20 cellular contexts compared by ENCODE assay signal in genomic region chr4:7915875-7916242, GRCh38. TPM values are rescaled to one million over a fixed set of nuclear protein-coding genes. Genes with fewer than 3 reads are reported as not detected.
DNase-seq lines count a peak whose midpoint lies in the region; ATAC-seq, FAIRE-seq and TF ChIP-seq lines count a peak whose summit lies in the region.
"Had no signal": no experiment of that assay in that cellular context is flagged by ENCODE, and none has a peak within 500 bp of the region (broad histone marks: within the 10 kb centered on the region; RNA-seq: fewer than 3 reads in every experiment).

No MANE protein-coding gene starts in this region.

- H2BK120ac ChIP-seq in H1 (replicated peaks; ENCODE audit: low read depth, low read length) = no peak overlapping the region

- H3K36me3 ChIP-seq in H1 (ENCODE audit: control insufficient read depth in 2 of 4, insufficient read depth in 4 of 4, low read length in 3 of 4) = no peaks in the 10 kb centered on the region

- no peak for DNase-seq in activated naive CD4-positive, alpha-beta T cell treated with anti-CD3 and anti-CD28 coated beads, Interleukin-2, amount 50 U/mL, for 72 hours (ENCODE audit: low spot score in 2 of 2)
- DNase-seq in activated naive CD4-positive, alpha-beta T cell treated with Interleukin-2 at 50 U/mL for 16 hours = no peak
- DNase-seq in Jurkat, Clone E6-1 (ENCODE audit: low read depth, low spot score) = peak; percentile 26
- no peak for DNase-seq in H1 (ENCODE audit: low read depth in 1 of 2, low spot score in 2 of 2)
- no peak for DNase-seq in stimulated activated effector memory CD8-positive, alpha-beta T cell treated with anti-CD3 and anti-CD28 coated beads, Interleukin-12 subunit alpha, Interleukin-12 subunit beta, amount 100 ng/mL, for 72 hours (ENCODE audit: low spot score in 2 of 2)
- no peak for DNase-seq in SHP77 treated with DMSO at 0.1 percent for 48 hours (lab: John Stamatoyannopoulos, UW)
- DNase-seq: BE2C; CD4-positive, CD25-positive, alpha-beta regulatory T cell; COR-L47; DMS 273 treated with DMSO at 0.1 percent for 48 hours; HCEC 1CT; NCI-H1092 treated with DMSO at 0.1 percent for 48 hours; NCI-H146; NCI-H2081; NCI-H446 treated with DMSO at 0.1 percent for 48 hours; Right ventricle myocardium superior had no signal

- POLR2A ChIA-PET in H1 (lab: Charles Lee; ENCODE audit: partially characterized antibody) = interaction anchor here (1.0 kb wide), 1 partner anchor 15 kb away, joined by 4 read pairs; no protein-coding TSS in a partner anchor

- peaks cover 0 to 27% of the 10 kb centered on the region in 2 donors for H3K36me3 Mint-ChIP-seq in activated naive CD4-positive, alpha-beta T cell treated with anti-CD3 and anti-CD28 coated beads, Interleukin-2, amount 50 U/mL, for 72 hours
- H3K36me3 Mint-ChIP-seq in stimulated activated effector memory CD8-positive, alpha-beta T cell treated with anti-CD3 and anti-CD28 coated beads, Interleukin-12 subunit alpha, Interleukin-12 subunit beta, amount 100 ng/mL, for 72 hours = no peaks in the 10 kb centered on the region
- H3K36me3 Mint-ChIP-seq: CD4-positive, CD25-positive, alpha-beta regulatory T cell had no signal

- TF ChIP-seq POLR2A in H1 (IDR thresholded peaks at IDR 0.05; ENCODE audit: control extremely low read depth in 1 of 2, low read depth in 2 of 2, low read length in 2 of 2) = no peak

- H3K27ac Mint-ChIP-seq in activated naive CD4-positive, alpha-beta T cell treated with anti-CD3 and anti-CD28 coated beads, Interleukin-2, amount 50 U/mL, for 72 hours = peak overlapping the region; percentile 61 to 66
- peak overlapping the region; percentile 78 for H3K27ac Mint-ChIP-seq in stimulated activated effector memory CD8-positive, alpha-beta T cell treated with anti-CD3 and anti-CD28 coated beads, Interleukin-12 subunit alpha, Interleukin-12 subunit beta, amount 100 ng/mL, for 72 hours

- no peak overlapping the region for H4K5ac ChIP-seq in H1 (ENCODE audit: insufficient read length, low read depth, low read length)

- no peak overlapping the region for H2AFZ ChIP-seq in H1 (ENCODE audit: low read length)

- TF ChIP-seq RAD21 in H1 (IDR thresholded peaks at IDR 0.05 in 1 of 2, conservative IDR thresholded peaks at IDR 0.05 in 1 of 2; ENCODE audit: low read depth in 2 of 2, low read length in 2 of 2) = no peak

- no peak overlapping the region for H2BK12ac ChIP-seq in H1 (ENCODE audit: low read depth, low read length)

- TF ChIP-seq CTCF in H1 (IDR thresholded peaks at IDR 0.05; ENCODE audit: control extremely low read depth in 1 of 3, insufficient read depth in 1 of 3, low read depth in 1 of 3, low read length in 3 of 3) = no peak

- H3K27me3 ChIP-seq in H1 (replicated peaks in 1 of 4; ENCODE audit: control insufficient read depth in 3 of 4, extremely low read depth in 1 of 4, insufficient read depth in 3 of 4, low read length in 3 of 4) = no peaks in the 10 kb centered on the region
- H3K27me3 ChIP-seq: BE2C had no signal

- H3K23ac ChIP-seq in H1 (ENCODE audit: insufficient read length) = no peak overlapping the region

- H4K20me1 ChIP-seq in H1 (replicated peaks in 1 of 2; ENCODE audit: control insufficient read depth in 1 of 2, insufficient read depth in 2 of 2, low read length in 2 of 2) = no peaks in the 10 kb centered on the region

- no peak overlapping the region for H3K27ac ChIP-seq in H1 (ENCODE audit: low read depth, low read length)

- H3K9ac ChIP-seq in H1 (replicated peaks in 1 of 4; ENCODE audit: extremely low read depth in 1 of 4, low read depth in 3 of 4, low read length in 3 of 4) = no peak overlapping the region

- H3K4me1 Mint-ChIP-seq in stimulated activated effector memory CD8-positive, alpha-beta T cell treated with anti-CD3 and anti-CD28 coated beads, Interleukin-12 subunit alpha, Interleukin-12 subunit beta, amount 100 ng/mL, for 72 hours = peaks cover 42% of the 10 kb centered on the region

- no peaks in the 10 kb centered on the region for H3K9me3 Mint-ChIP-seq in activated naive CD4-positive, alpha-beta T cell treated with anti-CD3 and anti-CD28 coated beads, Interleukin-2, amount 50 U/mL, for 72 hours
- H3K9me3 Mint-ChIP-seq in stimulated activated effector memory CD8-positive, alpha-beta T cell treated with anti-CD3 and anti-CD28 coated beads, Interleukin-12 subunit alpha, Interleukin-12 subunit beta, amount 100 ng/mL, for 72 hours = no peaks in the 10 kb centered on the region
- H3K9me3 Mint-ChIP-seq: CD4-positive, CD25-positive, alpha-beta regulatory T cell had no signal

- no peak overlapping the region for H4K8ac ChIP-seq in H1 (ENCODE audit: extremely low read depth, insufficient read depth, low read length)

- H3K9me3 ChIP-seq in H1 (ENCODE audit: insufficient read depth in 2 of 2, low read depth in 1 of 2, low read length in 1 of 2) = no peaks in the 10 kb centered on the region; a peak in 1 of 4 replicates
- H3K9me3 ChIP-seq: BE2C had no signal

- no peaks in the 10 kb centered on the region for H3K23me2 ChIP-seq in H1 (ENCODE audit: low read depth, low read length)

- H2BK5ac ChIP-seq in H1 (ENCODE audit: low read depth, low read length) = no peak overlapping the region

- no peak overlapping the region for H4K91ac ChIP-seq in H1 (replicated peaks; ENCODE audit: insufficient read length, low read length)

- H3K4me3 Mint-ChIP-seq in stimulated activated effector memory CD8-positive, alpha-beta T cell treated with anti-CD3 and anti-CD28 coated beads, Interleukin-12 subunit alpha, Interleukin-12 subunit beta, amount 100 ng/mL, for 72 hours = no peak overlapping the region

- peaks cover 9% of the 10 kb centered on the region; the same call in 1 of the 2 replicates for H3K79me1 ChIP-seq in H1 (ENCODE audit: low read depth, low read length)

- H2BK15ac ChIP-seq in H1 (ENCODE audit: low read length) = no peak overlapping the region

- H2AK5ac ChIP-seq in H1 (ENCODE audit: low read depth, low read length) = no peak overlapping the region

- peaks cover 0 to 54% of the 10 kb centered on the region in 2 experiments; a peak in 2 of 4 replicates for H3K79me2 ChIP-seq in H1 (ENCODE audit: control insufficient read depth in 1 of 2, insufficient read depth in 2 of 2, low read length in 2 of 2)

- CTCF ChIA-PET in H1 (lab: Charles Lee; ENCODE audit: partially characterized antibody) = interaction anchor here (1.0 to 3.1 kb wide), 5 partner anchors 11 to 95 kb away, joined by 3 to 12 read pairs (median 7); no protein-coding TSS in a partner anchor

- no peak for ATAC-seq in activated naive CD4-positive, alpha-beta T cell treated with anti-CD3 and anti-CD28 coated beads, Interleukin-2, amount 50 U/mL, for 72 hours
- no peak for ATAC-seq in stimulated activated effector memory CD8-positive, alpha-beta T cell treated with anti-CD3 and anti-CD28 coated beads, Interleukin-12 subunit alpha, Interleukin-12 subunit beta, amount 100 ng/mL, for 72 hours
- ATAC-seq in HG03469 (IDR thresholded peaks at IDR 0.05; ENCODE audit: unreplicated experiment) (no peak), HG03139 (IDR thresholded peaks at IDR 0.05; ENCODE audit: unreplicated experiment) (no peak)
- ATAC-seq: K562 had no signal

- no peak for TF ChIP-seq EP300 in H1 (IDR thresholded peaks at IDR 0.05; ENCODE audit: borderline replicate concordance in 1 of 2, low read depth in 2 of 2, low read length in 2 of 2)

- no peak overlapping the region for H3K14ac ChIP-seq in H1 (ENCODE audit: insufficient read length)

- 64% methylated on average over 6 of the region's 6 CpGs; no CpG with 5 or more reads in 1 of the 2 experiments for WGBS in H1 (ENCODE audit: extremely low coverage in 1 of 2, insufficient coverage in 1 of 2, insufficient read length in 1 of 2, insufficient replicate concordance in 2 of 2, low coverage in 1 of 2, low lambda C conversion rate in 2 of 2, missing lambda C conversion rate in 1 of 2), 2 experiments

- H3K4ac ChIP-seq in H1 (replicated peaks; ENCODE audit: insufficient read length, low read depth, low read length) = no peak overlapping the region

- peaks cover 8 to 13% (median 11%) of the 10 kb centered on the region in 4 experiments for H3K4me1 ChIP-seq in H1 (replicated peaks in 1 of 4; ENCODE audit: control insufficient read depth in 3 of 4, insufficient read depth in 4 of 4, low read length in 3 of 4)

- no peak overlapping the region for H3K4me3 ChIP-seq in Jurkat, Clone E6-1 (ENCODE audit: low read length)
- H3K4me3 ChIP-seq in H1 (ENCODE audit: extremely low read depth in 1 of 4, insufficient read depth in 2 of 4, low read depth in 3 of 4, low read length in 4 of 4) = no peak overlapping the region
- H3K4me3 ChIP-seq: K562 had no signal

- no peak for FAIRE-seq in H1 (lab: Jason Lieb, UNC)
- FAIRE-seq: G401.6, K562 had no signal

- H3K18ac ChIP-seq in H1 (ENCODE audit: extremely low read depth, low read length) = no peak overlapping the region

- H2BK20ac ChIP-seq in H1 (ENCODE audit: low read length) = peak overlapping the region; percentile 0; the same call in 1 of the 2 replicates

- H3K4me2 ChIP-seq in H1 (ENCODE audit: insufficient read depth in 1 of 2, low read depth in 2 of 2, low read length in 2 of 2) = no peak overlapping the region

- H3K56ac ChIP-seq in H1 (replicated peaks; ENCODE audit: insufficient read length, low read depth, low read length) = no peak overlapping the region

TF ChIP-seq in H1, 55 proteins besides CTCF, POLR2A, EP300 and RAD21:
- TF ChIP-seq CEBPB (IDR thresholded peaks at IDR 0.05; ENCODE audit: low read depth, low read length) (peak; percentile 96), CBX8 (IDR thresholded peaks at IDR 0.05; ENCODE audit: borderline replicate concordance, low read depth, low read length) (no peak)

RNA-seq across cellular contexts. Expression of gene AFAP1, which starts 23.8 kb away (rescaled TPM):
- 10 to 100 TPM; 10.2 to 41.9 TPM for total RNA-seq in activated naive CD4-positive, alpha-beta T cell treated with anti-CD3 and anti-CD28 coated beads, Interleukin-2, amount 50 U/mL, for 72 hours
- polyA plus RNA-seq in Jurkat, Clone E6-1 (2012; ENCODE audit: insufficient read depth, insufficient read length) = 7.8 TPM
- 16.2 and 18.2 TPM in 2 replicates for total RNA-seq in H1 (2021; fragmentation: NEBNext Ultra II Directional; extraction: Animal tissue kit (Norgen Biotek cat#: 25700))
- 3.6 and 5.1 TPM in 2 replicates for polyA plus RNA-seq in H1 (2011; rRNA removed)
- polyA plus RNA-seq in H1 (2011; cell fraction: cytosol; rRNA removed) = 3.6 TPM
- 9.3 TPM for polyA plus RNA-seq in H1 (2011; cell fraction: nucleus; rRNA removed)
- polyA plus RNA-seq in H1 (2012, experiment 1 of 2) = 5.8 to 7.5 TPM (median 6.7 TPM) in 4 replicates
- polyA plus RNA-seq in H1 (2012, experiment 2 of 2) = 2.7 TPM
- polyA plus RNA-seq in H1 (2013, experiment 1 of 2) = 7.8 TPM
- 7.8 TPM for polyA plus RNA-seq in H1 (2013, experiment 2 of 2)
- 8.1 and 10.5 TPM in 2 replicates for polyA minus RNA-seq in H1 (2011; rRNA and poly(A)+ RNA removed)
- polyA minus RNA-seq in H1 (2011; cell fraction: cytosol; rRNA and poly(A)+ RNA removed) = 5.6 TPM
- polyA minus RNA-seq in H1 (2011; cell fraction: nucleus; rRNA and poly(A)+ RNA removed) = 16.3 TPM
